Comparison of ENCODE assay signal across 29 cellular contexts in genomic region chr5:66889524-66889923, GRCh38.
DNase-seq lines count a peak whose midpoint lies in the region; ATAC-seq and TF ChIP-seq lines count a peak whose summit lies in the region.
"Had no signal": no experiment of that assay in that cellular context is flagged by ENCODE, and none has a peak within 500 bp of the region (broad histone marks: within the 10 kb centered on the region; RNA-seq: fewer than 3 reads in every experiment).

No MANE protein-coding gene starts in this region.

- no peaks in the 10 kb centered on the region for H3K9me3 Mint-ChIP-seq in activated naive CD8-positive, alpha-beta T cell treated with anti-CD3 and anti-CD28 coated beads, Interleukin-2, amount 50 U/mL, for 24 hours
- H3K9me3 Mint-ChIP-seq: CD8-positive, alpha-beta T cell had no signal

- H3K4me1 Mint-ChIP-seq in activated naive CD8-positive, alpha-beta T cell treated with anti-CD3 and anti-CD28 coated beads, Interleukin-2, amount 50 U/mL, for 24 hours, result no peaks in the 10 kb centered on the region

- ATAC-seq in heart left ventricle, result peak in 3 of 4 donors; percentile 35 to 46 (median 42)
- peak; percentile 45 to 64 for ATAC-seq in right cardiac atrium
- peak; percentile 31 for ATAC-seq in sciatic nerve
- no peak for ATAC-seq in GM19351 (IDR thresholded peaks at IDR 0.05; ENCODE audit: unreplicated experiment)
- ATAC-seq in HG03108 (IDR thresholded peaks at IDR 0.05; ENCODE audit: unreplicated experiment), result no peak
- no peak for ATAC-seq in activated naive CD8-positive, alpha-beta T cell treated with anti-CD3 and anti-CD28 coated beads, Interleukin-2, amount 50 U/mL, for 24 hours
- ATAC-seq: CD8-positive, alpha-beta T cell; GM12878; K562 had no signal

- WGBS in heart left ventricle, 4 donors, result 46 to 55% (median 48%) methylated on average over 4 of the region's 4 CpGs
- 53% methylated on average over 4 of the region's 4 CpGs for WGBS in right cardiac atrium

- intact Hi-C loops in heart left ventricle (cut with DNase I), result no loop called here
- intact Hi-C loops in right cardiac atrium (cut with DNase I), result no loop called here
- intact Hi-C loops in sciatic nerve (cut with DNase I), result no loop called here

- no peak overlapping the region for H3K27ac Mint-ChIP-seq in activated naive CD8-positive, alpha-beta T cell treated with anti-CD3 and anti-CD28 coated beads, Interleukin-2, amount 50 U/mL, for 24 hours
- H3K27ac Mint-ChIP-seq: B cell; CD8-positive, alpha-beta T cell had no signal

- H3K9me3 ChIP-seq in heart left ventricle, result no peaks in the 10 kb centered on the region
- H3K9me3 ChIP-seq in right cardiac atrium (ENCODE audit: control insufficient read depth, low read length), result no peaks in the 10 kb centered on the region
- H3K9me3 ChIP-seq: Caco-2 had no signal

- H3K4me3 ChIP-seq in heart left ventricle (peak overlapping the region in 5 of 12 donors; percentile 7 to 34 (median 11)), right cardiac atrium (ENCODE audit: low read length) (no peak overlapping the region)
- H3K4me3 ChIP-seq: GM12878, K562, PC-9 had no signal

- H3K36me3 ChIP-seq in heart left ventricle, result no peaks in the 10 kb centered on the region

- no peaks in the 10 kb centered on the region for H3K27me3 ChIP-seq in heart left ventricle
- no peaks in the 10 kb centered on the region for H3K27me3 ChIP-seq in right cardiac atrium (ENCODE audit: control insufficient read depth, insufficient read depth)

- H3K27ac ChIP-seq in epithelial cell of prostate, result peak overlapping the region; percentile 93
- peak overlapping the region in 10 of 12 donors; percentile 8 to 72 (median 39) for H3K27ac ChIP-seq in heart left ventricle
- H3K27ac ChIP-seq in right cardiac atrium (ENCODE audit: low read length), result no peak overlapping the region
- H3K27ac ChIP-seq: C4-2B, PC-9 had no signal

- H3K4me1 ChIP-seq in heart left ventricle, result peaks cover 0 to 56% (median 32%) of the 10 kb centered on the region in 12 donors
- H3K4me1 ChIP-seq in right cardiac atrium (ENCODE audit: control insufficient read depth, insufficient read depth, low read length), result peaks cover 4% of the 10 kb centered on the region
- H3K4me1 ChIP-seq: Caco-2 had no signal

- no peak for TF ChIP-seq POLR2A in heart left ventricle (IDR thresholded peaks at IDR 0.05)

- no peaks in the 10 kb centered on the region for H3K36me3 Mint-ChIP-seq in activated naive CD8-positive, alpha-beta T cell treated with anti-CD3 and anti-CD28 coated beads, Interleukin-2, amount 50 U/mL, for 24 hours (ENCODE audit: low read depth)
- H3K36me3 Mint-ChIP-seq: CD8-positive, alpha-beta T cell had no signal

- TF ChIP-seq CTCF in heart left ventricle (IDR thresholded peaks at IDR 0.05), result no peak

- no peak overlapping the region for H3K4me3 Mint-ChIP-seq in activated naive CD8-positive, alpha-beta T cell treated with anti-CD3 and anti-CD28 coated beads, Interleukin-2, amount 50 U/mL, for 24 hours
- H3K4me3 Mint-ChIP-seq: B cell; CD8-positive, alpha-beta T cell had no signal

- DNase-seq in epithelial cell of prostate (ENCODE audit: low read depth, low spot score), result no peak
- DNase-seq in heart left ventricle, result peak in 1 of 5 donors; percentile 47
- DNase-seq in right cardiac atrium, result no peak
- no peak for DNase-seq in sciatic nerve (ENCODE audit: low spot score)
- no peak for DNase-seq in SHP77 treated with DMSO at 0.1 percent for 48 hours (lab: John Stamatoyannopoulos, UW)
- DNase-seq in activated naive CD8-positive, alpha-beta T cell treated with anti-CD3 and anti-CD28 coated beads, Interleukin-2, amount 50 U/mL, for 24 hours, result no peak
- DNase-seq: Caco-2; CD8-positive, alpha-beta T cell; EL; GDM1; GOT3; HCEC 1CT; Kasumi-1; NCI-H1105; NCI-H146; NCI-H1930; NCI-H446; NCI-H526; NCI-H82; NK-92 treated with Interleukin-12 subunit alpha and Interleukin-12 subunit beta, amount 100 ng/mL, for 24 hours; PC-9; SHP77; SW 1271 had no signal

- peaks cover 10% of the 10 kb centered on the region for H3K27me3 Mint-ChIP-seq in activated naive CD8-positive, alpha-beta T cell treated with anti-CD3 and anti-CD28 coated beads, Interleukin-2, amount 50 U/mL, for 24 hours

Comparison
In these comparisons a context has a peak if more than half of its experiments do, and no peak if none do; other contexts are left out.
1. ATAC-seq: peak in heart left ventricle (3 of 4), right cardiac atrium (2 of 2) and sciatic nerve (single experiment); none in GM19351 (single experiment), HG03108 (single experiment) and activated naive CD8-positive, alpha-beta T cell treated with anti-CD3 and anti-CD28 coated beads, Interleukin-2, amount 50 U/mL, for 24 hours (single experiment).